In the genomic region with DNA sequence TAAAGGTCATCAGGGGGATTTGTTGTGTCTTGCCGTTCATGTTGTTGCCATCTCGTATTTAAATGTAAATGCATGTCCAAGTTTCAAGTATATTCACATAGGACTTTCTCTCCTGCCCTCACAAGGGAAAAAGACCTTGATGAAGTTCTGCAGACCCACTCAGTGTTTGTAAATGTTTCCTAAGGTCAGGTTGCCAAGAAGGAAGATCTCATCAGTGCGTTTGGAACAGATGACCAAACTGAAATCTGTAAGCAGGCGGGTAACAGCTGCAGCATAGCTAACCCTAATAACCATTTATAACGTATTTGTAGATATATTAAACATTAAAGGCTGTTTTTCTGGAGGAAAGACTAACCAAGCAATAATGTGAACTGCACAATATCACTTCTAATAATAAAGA, we compare ENCODE assay signal across 8 cellular contexts. TPM values are rescaled to one million over a fixed set of nuclear protein-coding genes. Genes with fewer than 3 reads are reported as not detected.
DNase-seq lines count a peak whose midpoint lies in the region; ATAC-seq and TF ChIP-seq lines count a peak whose summit lies in the region.
"Not testable (repeated sequence)": the region's sequence is repeated elsewhere in the genome, so short reads cannot be mapped to it uniquely, and the experiment has no call there.

No MANE protein-coding gene starts in this region.

- not testable (repeated sequence) for H3K27me3 Mint-ChIP-seq in activated CD4-positive, alpha-beta T cell treated with anti-CD3 and anti-CD28 coated beads, Interleukin-2, amount 10 ng/mL, durations not matched to agents 7 days and 5 days; memory B cell

- H3K27ac Mint-ChIP-seq in activated CD4-positive, alpha-beta T cell treated with anti-CD3 and anti-CD28 coated beads, Interleukin-2, amount 10 ng/mL, durations not matched to agents 7 days and 5 days: peak overlapping the region; percentile 51
- peak overlapping the region; percentile 100 for H3K27ac Mint-ChIP-seq in memory B cell

- H3K9me3 Mint-ChIP-seq in activated CD4-positive, alpha-beta T cell treated with anti-CD3 and anti-CD28 coated beads, Interleukin-2, amount 10 ng/mL, durations not matched to agents 7 days and 5 days; memory B cell: not testable (repeated sequence)

- not testable (repeated sequence) for H3K9me2 ChIP-seq in DOHH2 (replicated peaks; ENCODE audit: control insufficient read depth, low read length)

- POLR2A ChIA-PET in activated CD4-positive, alpha-beta T cell treated with anti-CD3 and anti-CD28 coated beads, Interleukin-2, amount 10 ng/mL, durations not matched to agents 7 days and 5 days (lab: Charles Lee): not testable (repeated sequence)

- H3K4me3 Mint-ChIP-seq in activated CD4-positive, alpha-beta T cell treated with anti-CD3 and anti-CD28 coated beads, Interleukin-2, amount 10 ng/mL, durations not matched to agents 7 days and 5 days: peak overlapping the region; percentile 92
- H3K4me3 Mint-ChIP-seq in memory B cell: peak overlapping the region; percentile 100

- H4K20me1 ChIP-seq in DOHH2 (ENCODE audit: control insufficient read depth, insufficient read depth, low read depth, low read length): peaks cover 13% of the 10 kb centered on the region

- H3K79me2 ChIP-seq in DOHH2 (ENCODE audit: control insufficient read depth, low read length): peaks cover 50% of the 10 kb centered on the region

- H3K4me1 ChIP-seq in DOHH2 (ENCODE audit: control insufficient read depth, low read length) (peaks cover 22% of the 10 kb centered on the region), uterus (peaks cover 0 to 10% of the 10 kb centered on the region in 2 donors)
- H3K4me1 ChIP-seq in rectal smooth muscle tissue (ENCODE audit: control insufficient read depth, insufficient read depth, low read length): not testable (repeated sequence)

- not testable (repeated sequence) for H3K27ac ChIP-seq in DOHH2 (ENCODE audit: low read depth, low read length)
- peak overlapping the region; percentile 76 for H3K27ac ChIP-seq in brain microvascular endothelial cell
- peak overlapping the region; percentile 99 for H3K27ac ChIP-seq in rectal smooth muscle tissue (ENCODE audit: low read depth, low read length)
- peak overlapping the region; percentile 94 to 97 for H3K27ac ChIP-seq in uterus

- DNase-seq in LNCaP clone FGC (ENCODE audit: low read depth); activated CD4-positive, alpha-beta T cell treated with anti-CD3 and anti-CD28 coated beads, Interleukin-2, amount 10 ng/mL, durations not matched to agents 7 days and 5 days; brain microvascular endothelial cell; memory B cell (ENCODE audit: low spot score in 2 of 2); uterus: not testable (repeated sequence)
- DNase-seq in fibroblast of peridontal ligament (ENCODE audit: extremely low read depth): peak; percentile 35

- peaks cover 32% of the 10 kb centered on the region for H3K4me1 Mint-ChIP-seq in activated CD4-positive, alpha-beta T cell treated with anti-CD3 and anti-CD28 coated beads, Interleukin-2, amount 10 ng/mL, durations not matched to agents 7 days and 5 days
- H3K4me1 Mint-ChIP-seq in memory B cell: peaks cover 11% of the 10 kb centered on the region

- H3K4me3 ChIP-seq in DOHH2 (ENCODE audit: low read length) (peak overlapping the region; percentile 86), LNCaP clone FGC (ENCODE audit: low read depth, low read length) (peak overlapping the region; percentile 79), brain microvascular endothelial cell (ENCODE audit: low read depth, low read length) (peak overlapping the region; percentile 68), rectal smooth muscle tissue (ENCODE audit: low read length) (peak overlapping the region; percentile 79), uterus (peak overlapping the region; percentile 73 to 83)

- CTCF ChIA-PET in activated CD4-positive, alpha-beta T cell treated with anti-CD3 and anti-CD28 coated beads, Interleukin-2, amount 10 ng/mL, durations not matched to agents 7 days and 5 days (lab: Charles Lee): interaction anchor here (1.4 kb wide), 1 partner anchor 621 kb away, joined by 3 read pairs; no protein-coding TSS in a partner anchor

- not testable (repeated sequence) for H3F3A ChIP-seq in DOHH2 (ENCODE audit: control insufficient read depth, insufficient read depth)

- H3K4me2 ChIP-seq in DOHH2 (ENCODE audit: low read length): peak overlapping the region; percentile 68

- H3K36me3 ChIP-seq in DOHH2 (ENCODE audit: control insufficient read depth, low read length): peaks cover 41% of the 10 kb centered on the region
- peaks cover 18% of the 10 kb centered on the region for H3K36me3 ChIP-seq in brain microvascular endothelial cell (replicated peaks)
- not testable (repeated sequence) for H3K36me3 ChIP-seq in rectal smooth muscle tissue (ENCODE audit: control insufficient read depth, insufficient read depth, low read length); uterus

- not testable (repeated sequence) for TF ChIP-seq CTCF in DOHH2 (IDR thresholded peaks at IDR 0.05; ENCODE audit: low read depth, low read length, poor library complexity, severe bottlenecking); LNCaP clone FGC (IDR thresholded peaks at IDR 0.05; ENCODE audit: control insufficient read depth, extremely low read depth, insufficient read depth); brain microvascular endothelial cell (IDR thresholded peaks at IDR 0.05; ENCODE audit: low read depth, low read length, missing control alignments); uterus (IDR thresholded peaks at IDR 0.05)

- intact Hi-C loops in uterus (cut with DNase I; ENCODE audit: low total_unique reads): not testable (repeated sequence)

- H3K36me3 Mint-ChIP-seq in activated CD4-positive, alpha-beta T cell treated with anti-CD3 and anti-CD28 coated beads, Interleukin-2, amount 10 ng/mL, durations not matched to agents 7 days and 5 days (ENCODE audit: low read depth): peaks cover 21% of the 10 kb centered on the region
- H3K36me3 Mint-ChIP-seq in memory B cell: peaks cover 17% of the 10 kb centered on the region

- TF ChIP-seq POLR2A in uterus (IDR thresholded peaks at IDR 0.05): not testable (repeated sequence)

- not testable (repeated sequence) for H3K27me3 ChIP-seq in DOHH2 (ENCODE audit: control insufficient read depth, low read length); brain microvascular endothelial cell (replicated peaks); rectal smooth muscle tissue (ENCODE audit: control insufficient read depth, insufficient read depth, low read length); uterus

- in situ Hi-C loops in brain microvascular endothelial cell (cut with HindIII; ENCODE audit: low pct_ligation_motif_present, low sequenced_read_pairs): not testable (repeated sequence)

- H3K9ac ChIP-seq in rectal smooth muscle tissue (ENCODE audit: low read length): not testable (repeated sequence)

- not testable (repeated sequence) for ATAC-seq in memory B cell (ENCODE audit: low read depth)

- not testable (repeated sequence) for H3K9me3 ChIP-seq in DOHH2 (ENCODE audit: control insufficient read depth, insufficient read depth, low read length); uterus

RNA-seq across cellular contexts. Expression of a gene that starts 2.6 kb away (rescaled TPM):
- total RNA-seq in activated CD4-positive, alpha-beta T cell treated with anti-CD3 and anti-CD28 coated beads, Interleukin-2, amount 10 ng/mL, durations not matched to agents 7 days and 5 days: 1 to 10 TPM; 4.5 to 4.6 TPM
- 10 to 100 TPM in 2 of 4 donors, 1 to 10 TPM in 2; 2.8 to 20.0 (median 10.1) TPM for total RNA-seq in uterus
